25 cellular contexts compared by ENCODE assay signal in genomic region chr2:200736646-200737274, GRCh38.
DNase-seq lines count a peak whose midpoint lies in the region; ATAC-seq and TF ChIP-seq lines count a peak whose summit lies in the region.
"Had no signal": no experiment of that assay in that cellular context is flagged by ENCODE, and none has a peak within 500 bp of the region (broad histone marks: within the 10 kb centered on the region; RNA-seq: fewer than 3 reads in every experiment).

No MANE protein-coding gene starts in this region.

- TF ChIP-seq EP300 in esophagus muscularis mucosa (IDR thresholded peaks at IDR 0.05): no peak

- TF ChIP-seq POLR2A in esophagus muscularis mucosa (IDR thresholded peaks at IDR 0.05; ENCODE audit: low read depth) (no peak), testis (IDR thresholded peaks at IDR 0.05) (no peak), adrenal gland (IDR thresholded peaks at IDR 0.05) (no peak)

- no peak overlapping the region for H2BK120ac ChIP-seq in mesendoderm (ENCODE audit: low read depth, low read length)

- H3K4me1 ChIP-seq in left ventricle myocardium inferior (peaks cover 21% of the 10 kb centered on the region), esophagus muscularis mucosa (peaks cover 6 to 11% (median 8%) of the 10 kb centered on the region in 4 donors), mesendoderm (ENCODE audit: control insufficient read depth, low read depth, low read length) (peaks cover 9% of the 10 kb centered on the region), testis (peaks cover 12% of the 10 kb centered on the region), adrenal gland (replicated peaks in 1 of 2) (peaks cover 0 to 10% of the 10 kb centered on the region in 2 donors)
- H3K4me1 ChIP-seq: SJCRH30 had no signal

- H3K9ac ChIP-seq in mesendoderm (ENCODE audit: low read length): no peak overlapping the region

- H3K79me1 ChIP-seq in mesendoderm (ENCODE audit: low read length): no peaks in the 10 kb centered on the region

- no peak overlapping the region for H3K23ac ChIP-seq in mesendoderm (ENCODE audit: low read length)

- H3K9me3 ChIP-seq in left ventricle myocardium inferior (replicated peaks) (no peaks in the 10 kb centered on the region), esophagus muscularis mucosa (no peaks in the 10 kb centered on the region), testis (no peaks in the 10 kb centered on the region), adrenal gland (replicated peaks in 1 of 3) (no peaks in the 10 kb centered on the region)
- H3K9me3 ChIP-seq: SJCRH30, tibial nerve had no signal

- H3K4me2 ChIP-seq in mesendoderm (ENCODE audit: low read length): no peak overlapping the region

- intact Hi-C loops in left ventricle myocardium superior (cut with micrococcal nuclease): no loop called here
- intact Hi-C loops in left ventricle myocardium inferior (cut with micrococcal nuclease): no loop called here
- intact Hi-C loops in esophagus muscularis mucosa (cut with DNase I): no loop called here
- intact Hi-C loops in testis (cut with DNase I; ENCODE audit: low total_unique reads): no loop called here
- intact Hi-C loops in adrenal gland (cut with DNase I): no loop called here

- no peak overlapping the region for H3K56ac ChIP-seq in mesendoderm (ENCODE audit: low read length)

- no peak overlapping the region for H4K5ac ChIP-seq in mesendoderm (ENCODE audit: low read length)

- no peak overlapping the region for H4K8ac ChIP-seq in mesendoderm (ENCODE audit: low read depth, low read length)

- H3K36me3 ChIP-seq in left ventricle myocardium inferior (no peaks in the 10 kb centered on the region), esophagus muscularis mucosa (no peaks in the 10 kb centered on the region), mesendoderm (ENCODE audit: control insufficient read depth, insufficient read depth, low read length) (no peaks in the 10 kb centered on the region), testis (ENCODE audit: low read depth, missing control alignments) (no peaks in the 10 kb centered on the region), adrenal gland (replicated peaks in 1 of 2) (no peaks in the 10 kb centered on the region)
- H3K36me3 ChIP-seq: SJCRH30, tibial nerve had no signal

- H3K27me3 ChIP-seq in left ventricle myocardium inferior (ENCODE audit: low read depth) (peaks cover 4% of the 10 kb centered on the region), esophagus muscularis mucosa (peaks cover 0 to 11% (median 0%) of the 10 kb centered on the region in 4 donors), mesendoderm (ENCODE audit: insufficient read depth, low read length, poor library complexity) (no peaks in the 10 kb centered on the region), testis (no peaks in the 10 kb centered on the region), adrenal gland (no peaks in the 10 kb centered on the region)
- H3K27me3 ChIP-seq: SJCRH30, tibial nerve had no signal

- WGBS in esophagus muscularis mucosa: 48% methylated on average over 6 of the region's 6 CpGs
- WGBS in mesendoderm (ENCODE audit: extremely low coverage, insufficient coverage, low lambda C conversion rate): no CpG with 5 or more reads among the region's 6 CpGs
- WGBS in testis, 2 donors: 47 to 58% methylated on average over 6 of the region's 6 CpGs
- 47 to 54% (median 49%) methylated on average over 6 of the region's 6 CpGs for WGBS in adrenal gland, 4 donors

- DNase-seq in left ventricle myocardium superior (no peak), left ventricle myocardium inferior (no peak), esophagus muscularis mucosa (ENCODE audit: extremely low spot score) (peak; percentile 50), mesendoderm (peak; percentile 97), germinal center (ENCODE audit: low spot score) (no peak), testis (no peak), adrenal gland (no peak), NCI-H2227 (lab: John Stamatoyannopoulos, UW; ENCODE audit: unreplicated experiment) (no peak)
- DNase-seq: activated CD4-positive, alpha-beta T cell treated with anti-CD3 and anti-CD28 coated beads for 1 hour; activated effector memory CD4-positive, alpha-beta T cell treated with anti-CD3 and anti-CD28 coated beads, Interleukin-2, amount 50 U/mL, for 16 hours; activated naive CD8-positive, alpha-beta T cell treated with anti-CD3 and anti-CD28 coated beads, Interleukin-2, amount 10 ng/mL, durations not matched to agents 7 days and 5 days; CD8-positive, alpha-beta T cell; cerebellar nuclear complex; GOT3; left colon; midbrain; naive thymus-derived CD4-positive, alpha-beta T cell; NCI-H1105; NCI-H187 treated with DMSO at 0.1 percent for 48 hours; NCI-H2171 treated with DMSO at 0.1 percent for 48 hours; NCI-H526; SJCRH30; stimulated activated naive CD8-positive, alpha-beta T cell treated with anti-CD3 and anti-CD28 coated beads, Interleukin-15, amount 100 ng/mL, for 72 hours; T-helper 1 cell had no signal

- no peak for TF ChIP-seq CTCF in left ventricle myocardium inferior (IDR thresholded peaks at IDR 0.05; ENCODE audit: borderline replicate concordance)
- no peak for TF ChIP-seq CTCF in esophagus muscularis mucosa (IDR thresholded peaks at IDR 0.05)
- TF ChIP-seq CTCF in testis (IDR thresholded peaks at IDR 0.05): no peak
- no peak for TF ChIP-seq CTCF in adrenal gland (IDR thresholded peaks at IDR 0.05)

- H3K79me2 ChIP-seq in mesendoderm (ENCODE audit: control insufficient read depth, insufficient read depth, low read length): no peaks in the 10 kb centered on the region

- no peak overlapping the region for H2AK5ac ChIP-seq in mesendoderm (ENCODE audit: low read length)

- H2BK15ac ChIP-seq in mesendoderm (replicated peaks; ENCODE audit: low read depth): no peak overlapping the region

- H3K27ac ChIP-seq in left ventricle myocardium inferior (replicated peaks): no peak overlapping the region
- H3K27ac ChIP-seq in esophagus muscularis mucosa (replicated peaks in 1 of 4): no peak overlapping the region
- H3K27ac ChIP-seq in mesendoderm (ENCODE audit: low read depth, low read length): peak overlapping the region; percentile 34
- H3K27ac ChIP-seq in testis: no peak overlapping the region
- no peak overlapping the region for H3K27ac ChIP-seq in adrenal gland
- H3K27ac ChIP-seq: SJCRH30, tibial nerve had no signal

- peak; percentile 17 for ATAC-seq in left ventricle myocardium superior
- ATAC-seq: CD8-positive, alpha-beta T cell; left colon; naive thymus-derived CD4-positive, alpha-beta T cell had no signal

- H2BK5ac ChIP-seq in mesendoderm (ENCODE audit: low read length): no peak overlapping the region

- H3K4ac ChIP-seq in mesendoderm (ENCODE audit: low read depth, low read length): no peak overlapping the region

- no peak overlapping the region for H3K18ac ChIP-seq in mesendoderm (ENCODE audit: low read length)

- H3K4me3 ChIP-seq in left ventricle myocardium inferior (no peak overlapping the region), esophagus muscularis mucosa (no peak overlapping the region), mesendoderm (ENCODE audit: low read length) (no peak overlapping the region), testis (no peak overlapping the region), adrenal gland (no peak overlapping the region)
- H3K4me3 ChIP-seq: SJCRH30, tibial nerve had no signal

Comparison
In these comparisons a context has a peak if more than half of its experiments do, and no peak if none do; other contexts are left out.
1. DNase-seq: peak in esophagus muscularis mucosa (single experiment) and mesendoderm (single experiment); none in left ventricle myocardium superior (single experiment), left ventricle myocardium inferior (single experiment), germinal center (single experiment), testis (single experiment), adrenal gland (0 of 7) and NCI-H2227 (single experiment).